3 cellular contexts compared by ENCODE assay signal in genomic region chr19:46435689-46436088, GRCh38. TPM values are rescaled to one million over a fixed set of nuclear protein-coding genes. Genes with fewer than 3 reads are reported as not detected.
"Had no signal": no experiment of that assay in that cellular context is flagged by ENCODE, and none has a peak within 500 bp of the region (broad histone marks: within the 10 kb centered on the region; RNA-seq: fewer than 3 reads in every experiment).

No MANE protein-coding gene starts in this region.

RNA-seq across cellular contexts. Expression of gene PNMA8C, which starts 7.0 kb away (rescaled TPM):
- total RNA-seq: HT-29, HT1080 had no signal
- polyA plus RNA-seq: IgD-negative memory B cell had no signal

RNA-seq across cellular contexts. Expression of gene CCDC8, which starts 22.3 kb away (rescaled TPM):
- total RNA-seq: HT-29, HT1080 had no signal
- polyA plus RNA-seq: IgD-negative memory B cell had no signal

RNA-seq across cellular contexts. Expression of gene PNMA8A, which starts 35.7 kb away (rescaled TPM):
- total RNA-seq: HT-29, HT1080 had no signal
- polyA plus RNA-seq: IgD-negative memory B cell had no signal

RNA-seq across cellular contexts. Expression of gene PNMA8B, which starts 60.0 kb away (rescaled TPM):
- total RNA-seq: HT-29, HT1080 had no signal
- polyA plus RNA-seq: IgD-negative memory B cell had no signal
